In genomic region chr20:44109951-44110361, GRCh38 we compare ENCODE assay signal across 16 cellular contexts.
DNase-seq lines count a peak whose midpoint lies in the region; ATAC-seq and TF ChIP-seq lines count a peak whose summit lies in the region.
"Had no signal": no experiment of that assay in that cellular context is flagged by ENCODE, and none has a peak within 500 bp of the region (broad histone marks: within the 10 kb centered on the region; RNA-seq: fewer than 3 reads in every experiment).

No MANE protein-coding gene starts in this region.

- peaks cover 16% of the 10 kb centered on the region for H3K36me3 ChIP-seq in right atrium auricular region
- H3K36me3 ChIP-seq in WERI-Rb-1 = no peaks in the 10 kb centered on the region

- H3K9me3 ChIP-seq in right atrium auricular region (no peaks in the 10 kb centered on the region), WERI-Rb-1 (ENCODE audit: severe bottlenecking) (peaks cover 10% of the 10 kb centered on the region)

- H3K27me3 ChIP-seq in right atrium auricular region = no peaks in the 10 kb centered on the region
- peaks cover 17% of the 10 kb centered on the region for H3K27me3 ChIP-seq in WERI-Rb-1 (ENCODE audit: insufficient read depth, low read depth, severe bottlenecking)

- H3K4me1 ChIP-seq in right atrium auricular region = peaks cover 0 to 26% of the 10 kb centered on the region in 2 donors

- H3K27ac ChIP-seq in right atrium auricular region = no peak overlapping the region
- H3K27ac ChIP-seq in WERI-Rb-1 = no peak overlapping the region
- H3K27ac ChIP-seq: dorsolateral prefrontal cortex had no signal

- CTCF ChIA-PET in T-cell (lab: Charles Lee) = no interaction called here

- POLR2A ChIA-PET in T-cell (lab: Charles Lee) = no interaction called here

- no peaks in the 10 kb centered on the region for H3K4me1 Mint-ChIP-seq in T-cell

- ATAC-seq in Right ventricle myocardium inferior (peak; percentile 9), left cardiac atrium (peak; percentile 17 to 31), T-cell (replicated peaks in 1 of 4) (no peak), GM18868 (IDR thresholded peaks at IDR 0.05; ENCODE audit: unreplicated experiment) (no peak), GM21723 (IDR thresholded peaks at IDR 0.05; ENCODE audit: unreplicated experiment) (no peak)
- ATAC-seq: activated CD8-positive, alpha-beta T cell treated with anti-CD3 and anti-CD28 coated beads, Interleukin-2, amount 10 ng/mL, durations not matched to agents 7 days and 5 days; activated naive CD4-positive, alpha-beta T cell treated with anti-CD3 and anti-CD28 coated beads, Interleukin-2, amount 50 U/mL, for 72 hours; sciatic nerve had no signal

- TF ChIP-seq CTCF in right atrium auricular region (IDR thresholded peaks at IDR 0.05) (peak in 1 of 2 donors; percentile 22), WERI-Rb-1 (IDR thresholded peaks at IDR 0.05; ENCODE audit: low read depth, low read length) (peak; percentile 59)

- H3K9me3 Mint-ChIP-seq in T-cell = peaks cover 5 to 20% (median 15%) of the 10 kb centered on the region in 3 donors

- H3K27me3 Mint-ChIP-seq in T-cell = peaks cover 31 to 57% of the 10 kb centered on the region in 2 donors

- no peak overlapping the region for H3K4me3 Mint-ChIP-seq in T-cell
- H3K4me3 Mint-ChIP-seq: activated CD8-positive, alpha-beta T cell treated with anti-CD3 and anti-CD28 coated beads, Interleukin-2, amount 10 ng/mL, durations not matched to agents 7 days and 5 days had no signal

- H3K36me3 Mint-ChIP-seq in T-cell = no peaks in the 10 kb centered on the region

- H3K27ac Mint-ChIP-seq in T-cell = no peak overlapping the region
- H3K27ac Mint-ChIP-seq: activated CD8-positive, alpha-beta T cell treated with anti-CD3 and anti-CD28 coated beads, Interleukin-2, amount 10 ng/mL, durations not matched to agents 7 days and 5 days; activated naive CD4-positive, alpha-beta T cell treated with anti-CD3 and anti-CD28 coated beads, Interleukin-2, amount 50 U/mL, for 72 hours had no signal

- intact Hi-C loops in Right ventricle myocardium inferior (cut with DNase I) (loop anchor here (10.0 kb wide), 2 partner anchors 195 to 365 kb away; partner anchors contain the start of gene TTPAL), left cardiac atrium (cut with DNase I) (no loop called here)

- H3K4me3 ChIP-seq in right atrium auricular region (no peak overlapping the region), WERI-Rb-1 (ENCODE audit: low read depth, low read length) (no peak overlapping the region)
- H3K4me3 ChIP-seq: dorsolateral prefrontal cortex had no signal

- no peak for DNase-seq in Right ventricle myocardium inferior (ENCODE audit: missing footprints)
- no peak for DNase-seq in right atrium auricular region (ENCODE audit: low spot score)
- no peak for DNase-seq in WERI-Rb-1
- DNase-seq in left cardiac atrium = no peak
- DNase-seq in T-cell = no peak
- no peak for DNase-seq in NOMO-1 treated with dmso at 0.1 percent for 144 hours (lab: John Stamatoyannopoulos, UW; ENCODE audit: unreplicated experiment)
- DNase-seq: activated CD8-positive, alpha-beta T cell treated with anti-CD3 and anti-CD28 coated beads, Interleukin-2, amount 10 ng/mL, durations not matched to agents 7 days and 5 days; dorsolateral prefrontal cortex; EL; head of caudate nucleus; NCI-H146; T-helper 1 cell had no signal

Comparison
In these comparisons a context has a peak if more than half of its experiments do, and no peak if none do; other contexts are left out.
1. ATAC-seq: peak in Right ventricle myocardium inferior (single experiment) and left cardiac atrium (2 of 2); none in T-cell (0 of 4), GM18868 (single experiment) and GM21723 (single experiment).